9 cellular contexts compared by ENCODE assay signal in genomic region chr14:20468773-20469241, GRCh38. TPM values are rescaled to one million over a fixed set of nuclear protein-coding genes. Genes with fewer than 3 reads are reported as not detected.
DNase-seq lines count a peak whose midpoint lies in the region; ATAC-seq and TF ChIP-seq lines count a peak whose summit lies in the region.
"Had no signal": no experiment of that assay in that cellular context is flagged by ENCODE, and none has a peak within 500 bp of the region (broad histone marks: within the 10 kb centered on the region; RNA-seq: fewer than 3 reads in every experiment).

No MANE protein-coding gene starts in this region.

- no peak overlapping the region for H4K5ac ChIP-seq in IMR-90 (ENCODE audit: low read depth, low read length)

- peaks cover 4% of the 10 kb centered on the region; the same call in 1 of the 2 replicates for H3K4me1 ChIP-seq in IMR-90 (ENCODE audit: control insufficient read depth, insufficient read depth, low read length)
- H3K4me1 ChIP-seq in mucosa of stomach (ENCODE audit: control insufficient read depth, insufficient read depth, low read length): peaks cover 17% of the 10 kb centered on the region

- H4K91ac ChIP-seq in IMR-90 (ENCODE audit: insufficient read depth, low read depth, low read length): no peak overlapping the region

- DNase-seq in DMS79 treated with DMSO at 0.1 percent for 48 hours (lab: John Stamatoyannopoulos, UW): peak; percentile 75
- DNase-seq in IMR-90: no peak
- no peak for DNase-seq in chondrocyte (ENCODE audit: low spot score)
- DNase-seq in MV-4-11 (lab: John Stamatoyannopoulos, UW): no peak
- no peak for DNase-seq in H4 (ENCODE audit: low spot score)
- DNase-seq in T-helper 9 cell: no peak

- H3K4me2 ChIP-seq in IMR-90 (ENCODE audit: low read depth, low read length): peak overlapping the region; percentile 95

- peak overlapping the region; percentile 88 for H3K4me3 ChIP-seq in IMR-90 (ENCODE audit: insufficient read depth, low read depth, low read length)
- H3K4me3 ChIP-seq in mucosa of stomach (ENCODE audit: low read length): peak overlapping the region; percentile 97

- H2AFZ ChIP-seq in IMR-90 (replicated peaks; ENCODE audit: low read length, poor library complexity): peak overlapping the region; percentile 88

- BruUV-seq in IMR-90 (replicated peaks; lab: Mats Ljungman, UMichigan): no TSS peak

- H3K27me3 Mint-ChIP-seq in chondrocyte (ENCODE audit: low read depth): peaks cover 3% of the 10 kb centered on the region

- no peak overlapping the region for H2AK9ac ChIP-seq in IMR-90 (replicated peaks; ENCODE audit: low read depth, low read length, poor library complexity)

- H3K18ac ChIP-seq in IMR-90 (ENCODE audit: low read depth, low read length): no peak overlapping the region

- TF ChIP-seq POLR2A in IMR-90 (IDR thresholded peaks at IDR 0.05; ENCODE audit: low read depth, low read length): no peak

- H2BK5ac ChIP-seq in IMR-90 (ENCODE audit: low read depth, low read length, poor library complexity, severe bottlenecking): no peak overlapping the region

- H3K9ac ChIP-seq in IMR-90 (ENCODE audit: low read depth, low read length): no peak overlapping the region
- H3K9ac ChIP-seq in mucosa of stomach (ENCODE audit: low read length): peak overlapping the region; percentile 89

- peaks cover 15 to 17% of the 10 kb centered on the region in 2 experiments for H3K79me1 ChIP-seq in IMR-90 (ENCODE audit: low read depth in 1 of 2, low read length in 2 of 2)

- intact Hi-C loops in IMR-90 (cut with micrococcal nuclease): loop anchor here (5.0 kb wide), 1 partner anchor 63 kb away; no protein-coding TSS in a partner anchor

- peak overlapping the region; percentile 99 for H3K4me3 Mint-ChIP-seq in chondrocyte (ENCODE audit: unreplicated experiment)

- peaks cover 7% of the 10 kb centered on the region for H3K9me1 ChIP-seq in IMR-90 (ENCODE audit: insufficient read depth, low read length)

- peak overlapping the region; percentile 98 for H3K27ac Mint-ChIP-seq in chondrocyte (ENCODE audit: unreplicated experiment)

- no peaks in the 10 kb centered on the region for H3K9me3 Mint-ChIP-seq in chondrocyte (ENCODE audit: low read depth)

- H3K36me3 ChIP-seq in IMR-90 (ENCODE audit: control insufficient read depth, insufficient read depth, low read length): no peaks in the 10 kb centered on the region
- H3K36me3 ChIP-seq in mucosa of stomach (ENCODE audit: control insufficient read depth, insufficient read depth, low read length): no peaks in the 10 kb centered on the region

- CTCF ChIA-PET in IMR-90 (lab: Yijun Ruan, JAX): no interaction called here

- dilution Hi-C loops in IMR-90 (cut with HindIII; ENCODE audit: low sequenced_read_pairs, unreplicated experiment): no loop called here

- no peak overlapping the region for H3K14ac ChIP-seq in IMR-90 (replicated peaks; ENCODE audit: low read depth, low read length)

- no peak overlapping the region for H2BK15ac ChIP-seq in IMR-90 (ENCODE audit: low read depth, low read length)

- POLR2A ChIA-PET in IMR-90 (lab: Charles Lee; ENCODE audit: unreplicated experiment): no interaction called here

- no peak for TF ChIP-seq RAD21 in IMR-90 (IDR thresholded peaks at IDR 0.05; ENCODE audit: low read length)

- no CpG with 5 or more reads among the region's 16 CpGs for WGBS in IMR-90 (ENCODE audit: extremely low coverage in 2 of 2, insufficient read length in 1 of 2), 2 experiments

- H3K27me3 ChIP-seq in IMR-90 (ENCODE audit: control insufficient read depth, insufficient read depth, low read length) (no peaks in the 10 kb centered on the region), mucosa of stomach (ENCODE audit: control insufficient read depth, insufficient read depth, low read length) (no peaks in the 10 kb centered on the region)

- peaks cover 26% of the 10 kb centered on the region for H3K4me1 Mint-ChIP-seq in chondrocyte (ENCODE audit: low read depth)

- H3K9me3 ChIP-seq in IMR-90 (ENCODE audit: control insufficient read depth, insufficient read depth, low read length) (no peaks in the 10 kb centered on the region), mucosa of stomach (ENCODE audit: control insufficient read depth, low read length) (no peaks in the 10 kb centered on the region)

- TF ChIP-seq CTCF in IMR-90 (conservative IDR thresholded peaks at IDR 0.05; ENCODE audit: low read depth, low read length) (no peak), chondrocyte (IDR thresholded peaks at IDR 0.05) (no peak)

- H3K27ac ChIP-seq in IMR-90 (ENCODE audit: insufficient read depth, low read length): no peak overlapping the region

- ATAC-seq in IMR-90 (ENCODE audit: low read depth) (no peak), HG03097 (IDR thresholded peaks at IDR 0.05; ENCODE audit: low FRiP score, unreplicated experiment) (no peak)

- H2AK5ac ChIP-seq in IMR-90 (ENCODE audit: low read depth, low read length): no peak overlapping the region

- in situ Hi-C loops in IMR-90 (cut with MboI; ENCODE audit: low sequenced_read_pairs): loop anchor here (25.0 kb wide), 1 partner anchor 618 kb away; the partner anchor contains the start of gene ZNF219

- no peak overlapping the region for H4K8ac ChIP-seq in IMR-90 (ENCODE audit: low read depth in 2 of 2, low read length in 2 of 2)

- no peak overlapping the region for H2BK120ac ChIP-seq in IMR-90 (ENCODE audit: low read depth, low read length)

- peaks cover 7% of the 10 kb centered on the region for H3K36me3 Mint-ChIP-seq in chondrocyte (ENCODE audit: low read depth)

- H3K23ac ChIP-seq in IMR-90 (ENCODE audit: low read depth, low read length): no peak overlapping the region

- no peak overlapping the region for H2BK20ac ChIP-seq in IMR-90 (ENCODE audit: low read depth, low read length)

- no peaks in the 10 kb centered on the region for H4K20me1 ChIP-seq in IMR-90 (ENCODE audit: insufficient read depth, low read length)

- no peak overlapping the region for H3K56ac ChIP-seq in IMR-90 (ENCODE audit: extremely low read depth, insufficient read depth, low read length)

- H3K4ac ChIP-seq in IMR-90 (ENCODE audit: low read depth, low read length): no peak overlapping the region

TF ChIP-seq in IMR-90, 13 proteins besides CTCF, POLR2A, EP300 and RAD21 (continues in another document):
- TF ChIP-seq CHD1 (IDR thresholded peaks at IDR 0.05; ENCODE audit: low read depth, low read length) (no peak), RFX5 (IDR thresholded peaks at IDR 0.05; ENCODE audit: low read depth, low read length) (no peak), NFE2L2 (IDR thresholded peaks at IDR 0.05; ENCODE audit: low read depth, low read length) (no peak), RCOR1 (IDR thresholded peaks at IDR 0.05; ENCODE audit: insufficient replicate concordance, low read length) (no peak), BHLHE40 (IDR thresholded peaks at IDR 0.05; ENCODE audit: low read depth, low read length) (no peak), MAFK (IDR thresholded peaks at IDR 0.05; ENCODE audit: low read depth, low read length) (no peak), CEBPB (IDR thresholded peaks at IDR 0.05; ENCODE audit: low read depth, low read length) (no peak), MAZ (IDR thresholded peaks at IDR 0.05; ENCODE audit: borderline replicate concordance, low read depth, low read length) (no peak), FOS (IDR thresholded peaks at IDR 0.05; ENCODE audit: low read depth, low read length) (no peak), MXI1 (IDR thresholded peaks at IDR 0.05; ENCODE audit: borderline replicate concordance, low read depth, low read length) (no peak), SMC3 (IDR thresholded peaks at IDR 0.05; ENCODE audit: low read depth, low read length) (no peak)
- TF ChIP-seq, protein P1, sequence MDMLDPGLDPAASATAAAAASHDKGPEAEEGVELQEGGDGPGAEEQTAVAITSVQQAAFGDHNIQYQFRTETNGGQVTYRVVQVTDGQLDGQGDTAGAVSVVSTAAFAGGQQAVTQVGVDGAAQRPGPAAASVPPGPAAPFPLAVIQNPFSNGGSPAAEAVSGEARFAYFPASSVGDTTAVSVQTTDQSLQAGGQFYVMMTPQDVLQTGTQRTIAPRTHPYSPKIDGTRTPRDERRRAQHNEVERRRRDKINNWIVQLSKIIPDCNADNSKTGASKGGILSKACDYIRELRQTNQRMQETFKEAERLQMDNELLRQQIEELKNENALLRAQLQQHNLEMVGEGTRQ (IDR thresholded peaks at IDR 0.05; ENCODE audit: low read depth, low read length): no peak

RNA-seq across cellular contexts. Expression of gene PNP, which starts 0.4 kb away (rescaled TPM):
- total RNA-seq in IMR-90 (2012; rRNA removed): 60.3 and 68.8 TPM in 2 replicates
- 49.0 and 53.4 TPM in 2 replicates for polyA plus RNA-seq in IMR-90 (2012; rRNA removed)
- 21.6 and 34.3 TPM in 2 replicates for polyA plus RNA-seq in IMR-90 (2012; cell fraction: cytosol; rRNA removed)
- polyA plus RNA-seq in IMR-90 (2012; cell fraction: nucleus; rRNA removed; ENCODE audit: low replicate concordance): 37.0 and 143 TPM in 2 replicates
- 25.0 to 34.8 TPM (median 26.7 TPM) in 3 replicates for total RNA-seq in chondrocyte
- total RNA-seq in H4 (2014; rRNA removed; shearing (Covaris generic)): 88.6 and 98.9 TPM in 2 replicates

RNA-seq across cellular contexts. Expression of gene PIP4P1, which starts 7.6 kb away (rescaled TPM):
- total RNA-seq in IMR-90 (2012; rRNA removed) (15.0 and 15.2 TPM in 2 replicates), chondrocyte (31.0 to 36.9 TPM (median 32.0 TPM) in 3 replicates)
- 27.2 and 27.8 TPM in 2 replicates for polyA plus RNA-seq in IMR-90 (2012; rRNA removed)
- 13.3 and 24.4 TPM in 2 replicates for polyA plus RNA-seq in IMR-90 (2012; cell fraction: cytosol; rRNA removed)
- 70.6 and 153 TPM in 2 replicates for polyA plus RNA-seq in IMR-90 (2012; cell fraction: nucleus; rRNA removed; ENCODE audit: low replicate concordance)
- 29.5 and 32.8 TPM in 2 replicates for total RNA-seq in H4 (2014; rRNA removed; shearing (Covaris generic))

RNA-seq across cellular contexts. Expression of gene APEX1, which starts 13.8 kb away (rescaled TPM):
- total RNA-seq in IMR-90 (2012; rRNA removed) (125 and 141 TPM in 2 replicates), chondrocyte (141 to 168 TPM (median 142 TPM) in 3 replicates)
- polyA plus RNA-seq in IMR-90 (2012; rRNA removed): 241 and 242 TPM in 2 replicates
- 115 and 191 TPM in 2 replicates for polyA plus RNA-seq in IMR-90 (2012; cell fraction: cytosol; rRNA removed)
- polyA plus RNA-seq in IMR-90 (2012; cell fraction: nucleus; rRNA removed; ENCODE audit: low replicate concordance): 85.5 and 208 TPM in 2 replicates
- total RNA-seq in H4 (2014; rRNA removed; shearing (Covaris generic)): 54.7 and 122 TPM in 2 replicates

RNA-seq across cellular contexts. Expression of gene OSGEP, which starts 14.2 kb away (rescaled TPM):
- total RNA-seq in IMR-90 (2012; rRNA removed) (32.4 and 38.0 TPM in 2 replicates), chondrocyte (26.0 to 41.4 TPM (median 28.6 TPM) in 3 replicates)
- 23.1 and 24.7 TPM in 2 replicates for polyA plus RNA-seq in IMR-90 (2012; rRNA removed)
- 34.4 and 36.2 TPM in 2 replicates for polyA plus RNA-seq in IMR-90 (2012; cell fraction: cytosol; rRNA removed)
- 144 and 145 TPM in 2 replicates for polyA plus RNA-seq in IMR-90 (2012; cell fraction: nucleus; rRNA removed; ENCODE audit: low replicate concordance)
- total RNA-seq in H4 (2014; rRNA removed; shearing (Covaris generic)): 69.6 and 83.2 TPM in 2 replicates

RNA-seq across cellular contexts. Expression of gene KLHL33, which starts 32.8 kb away (rescaled TPM):
- total RNA-seq in IMR-90 (2012; rRNA removed): under 0.01 TPM in 2 replicates
- polyA plus RNA-seq in IMR-90 (2012; rRNA removed): 0.03 TPM in 2 replicates
- polyA plus RNA-seq in IMR-90 (2012; cell fraction: cytosol; rRNA removed): 0.01 and 0.03 TPM in 2 replicates
- polyA plus RNA-seq in IMR-90 (2012; cell fraction: nucleus; rRNA removed; ENCODE audit: low replicate concordance): 0.16 and 0.22 TPM in 2 replicates
- not detected in 3 replicates for total RNA-seq in chondrocyte
- total RNA-seq in H4 (2014; rRNA removed; shearing (Covaris generic)): not detected in 2 replicates
- total RNA-seq: SK-MEL-5 had no signal
